Comparison of ENCODE assay signal across 10 cellular contexts in genomic region chr11:66841861-66842260, GRCh38. TPM values are rescaled to one million over a fixed set of nuclear protein-coding genes. Genes with fewer than 3 reads are reported as not detected.
DNase-seq lines count a peak whose midpoint lies in the region; ATAC-seq and TF ChIP-seq lines count a peak whose summit lies in the region.
"Had no signal": no experiment of that assay in that cellular context is flagged by ENCODE, and none has a peak within 500 bp of the region (broad histone marks: within the 10 kb centered on the region; RNA-seq: fewer than 3 reads in every experiment).

No MANE protein-coding gene starts in this region.

- H3K27ac Mint-ChIP-seq in CD4-positive, alpha-beta T cell: peak overlapping the region; percentile 96
- peak overlapping the region; percentile 98 for H3K27ac Mint-ChIP-seq in effector memory CD8-positive, alpha-beta T cell

- no peak overlapping the region for H2AFZ ChIP-seq in neuron (ENCODE audit: low read depth, low read length)

- intact Hi-C loops in CD4-positive, alpha-beta T cell (cut with DNase I, micrococcal nuclease): loop anchor here (1.0 to 5.0 kb wide), 4 partner anchors 97 to 497 kb away; partner anchors contain the start of genes BRMS1 (in 1 of the 2) and PC (in 1 of the 2)

- H3K36me3 ChIP-seq in NT2/D1 (ENCODE audit: insufficient read depth, insufficient read length, low read length) (peaks cover 69% of the 10 kb centered on the region), neuron (ENCODE audit: insufficient read depth, low read length) (peaks cover 48% of the 10 kb centered on the region)

- no peaks in the 10 kb centered on the region for H3K27me3 Mint-ChIP-seq in CD4-positive, alpha-beta T cell
- no peaks in the 10 kb centered on the region for H3K27me3 Mint-ChIP-seq in effector memory CD8-positive, alpha-beta T cell

- H3K27ac ChIP-seq in CD4-positive, alpha-beta T cell (ENCODE audit: low read depth, low read length): peak overlapping the region; percentile 97

- H3K4me1 ChIP-seq in NT2/D1 (ENCODE audit: insufficient read depth, insufficient read length): peaks cover 7% of the 10 kb centered on the region
- peaks cover 20% of the 10 kb centered on the region for H3K4me1 ChIP-seq in neuron (ENCODE audit: insufficient read depth, low read length)

- H3K4me3 Mint-ChIP-seq in CD4-positive, alpha-beta T cell: peak overlapping the region; percentile 94
- H3K4me3 Mint-ChIP-seq in effector memory CD8-positive, alpha-beta T cell: peak overlapping the region; percentile 97

- H3K4me3 ChIP-seq in NT2/D1 (ENCODE audit: insufficient read length, low read depth) (peak overlapping the region; percentile 79), neuron (ENCODE audit: low read length) (peak overlapping the region; percentile 61)

- CTCF ChIA-PET in CD4-positive, alpha-beta T cell (lab: Charles Lee): interaction anchor here (1.3 to 2.7 kb wide), 2 partner anchors 164 to 403 kb away, joined by 7 to 8 read pairs; partner anchors contain the start of genes MRPL11 and RBM4B

- no peaks in the 10 kb centered on the region for H3K9me3 Mint-ChIP-seq in CD4-positive, alpha-beta T cell
- no peaks in the 10 kb centered on the region for H3K9me3 Mint-ChIP-seq in effector memory CD8-positive, alpha-beta T cell

- H3K27me3 ChIP-seq in CD4-positive, alpha-beta T cell (ENCODE audit: control insufficient read depth, insufficient read depth, low read length): no peaks in the 10 kb centered on the region
- no peaks in the 10 kb centered on the region for H3K27me3 ChIP-seq in NT2/D1 (ENCODE audit: insufficient read depth, insufficient read length)
- no peaks in the 10 kb centered on the region for H3K27me3 ChIP-seq in neuron (ENCODE audit: insufficient read depth, low read length)

- peak overlapping the region; percentile 100 for H3K9ac ChIP-seq in NT2/D1 (ENCODE audit: insufficient read length, low read depth)

- peaks cover 52% of the 10 kb centered on the region for H3K4me1 Mint-ChIP-seq in CD4-positive, alpha-beta T cell (ENCODE audit: low read depth)
- peaks cover 42 to 46% of the 10 kb centered on the region in 2 donors for H3K4me1 Mint-ChIP-seq in effector memory CD8-positive, alpha-beta T cell (ENCODE audit: low read depth in 2 of 2)

- no peak for DNase-seq in CD4-positive, alpha-beta T cell
- DNase-seq in NT2/D1 (ENCODE audit: low read depth, low spot score) (no peak), NCI-H345 (lab: John Stamatoyannopoulos, UW) (no peak), 8988T (no peak)
- DNase-seq in effector memory CD8-positive, alpha-beta T cell: no peak
- no peak for DNase-seq in activated CD4-positive, CD25-positive, alpha-beta regulatory T cell (lab: John Stamatoyannopoulos, UW)
- DNase-seq: amniotic stem cell, NCI-H1092 had no signal

- peaks cover 51% of the 10 kb centered on the region for H3K36me3 Mint-ChIP-seq in CD4-positive, alpha-beta T cell (ENCODE audit: low read depth)
- H3K36me3 Mint-ChIP-seq in effector memory CD8-positive, alpha-beta T cell (ENCODE audit: insufficient read depth): peaks cover 40% of the 10 kb centered on the region

- H3K9me3 ChIP-seq in CD4-positive, alpha-beta T cell (ENCODE audit: control insufficient read depth, low read length): no peaks in the 10 kb centered on the region
- no peaks in the 10 kb centered on the region for H3K9me3 ChIP-seq in NT2/D1 (ENCODE audit: insufficient read depth, low read length)
- no peaks in the 10 kb centered on the region for H3K9me3 ChIP-seq in neuron (ENCODE audit: low read length)

- no peak for TF ChIP-seq CTCF in CD4-positive, alpha-beta T cell (IDR thresholded peaks at IDR 0.05)

- POLR2A ChIA-PET in CD4-positive, alpha-beta T cell (lab: Charles Lee): interaction anchor here (1.0 to 6.0 kb wide), 9 partner anchors 8 to 362 kb away, joined by 6 to 47 read pairs (median 12); partner anchors contain the start of genes DPP3, PC, RBM4 and RBM4B

- no peak for ATAC-seq in CD4-positive, alpha-beta T cell (ENCODE audit: poor library complexity)
- no peak for ATAC-seq in effector memory CD8-positive, alpha-beta T cell (replicated peaks)
- no peak for ATAC-seq in GM18861 (IDR thresholded peaks at IDR 0.05; ENCODE audit: unreplicated experiment)

RNA-seq across cellular contexts. Expression of gene RCE1, which starts 1.4 kb away (rescaled TPM):
- total RNA-seq in CD4-positive, alpha-beta T cell: 10 to 100 TPM; 60.1 to 63.0 TPM

RNA-seq across cellular contexts. Expression of gene LRFN4, which starts 15.0 kb away (rescaled TPM):
- total RNA-seq in CD4-positive, alpha-beta T cell: 1 to 10 TPM; 1.6 to 2.5 TPM
